1 cellular context compared by ENCODE assay signal in the genomic region with DNA sequence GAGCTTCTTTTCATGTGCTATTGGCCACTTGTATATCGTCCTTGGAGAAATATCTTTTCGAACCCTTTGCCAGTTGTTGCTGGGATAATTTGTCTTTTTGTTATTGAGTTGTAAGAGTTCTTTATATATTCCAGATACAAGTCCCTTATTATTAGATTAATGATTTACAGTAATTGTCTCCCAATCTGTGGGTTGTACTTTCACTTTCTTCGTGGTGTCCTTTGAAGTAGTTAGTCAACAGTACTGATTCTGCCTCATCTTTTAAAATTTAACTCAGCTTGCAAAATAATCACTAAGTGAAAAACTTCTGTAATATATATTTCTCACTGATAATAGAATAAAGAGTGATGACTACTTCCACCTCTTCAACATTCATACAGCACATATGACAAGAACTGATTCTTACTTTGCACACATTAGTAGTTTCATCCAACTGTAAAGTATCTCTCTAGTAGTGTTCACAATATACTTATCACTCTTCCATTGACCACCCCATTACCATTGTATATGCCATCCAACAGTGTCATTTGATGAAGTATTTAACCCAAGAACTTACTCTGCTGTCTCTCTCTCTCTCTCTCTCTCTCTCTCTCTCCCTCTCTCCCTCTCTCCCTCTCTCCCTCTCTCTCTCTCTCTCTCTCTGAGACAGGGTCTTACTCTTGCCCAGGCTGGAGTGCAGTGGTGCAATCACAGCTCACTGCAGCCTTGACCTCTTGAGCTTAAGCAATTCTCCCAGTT.
TF ChIP-seq lines count a peak whose summit lies in the region.

No MANE protein-coding gene starts in this region.

TF ChIP-seq in HepG2, 621 proteins besides CTCF, POLR2A, EP300 and RAD21 (continued from another document and continues in another):
- no peak for TF ChIP-seq ZNF138 (CRISPR knock-in tag; IDR thresholded peaks at IDR 0.05; ENCODE audit: low read depth)
- TF ChIP-seq, protein P1, sequence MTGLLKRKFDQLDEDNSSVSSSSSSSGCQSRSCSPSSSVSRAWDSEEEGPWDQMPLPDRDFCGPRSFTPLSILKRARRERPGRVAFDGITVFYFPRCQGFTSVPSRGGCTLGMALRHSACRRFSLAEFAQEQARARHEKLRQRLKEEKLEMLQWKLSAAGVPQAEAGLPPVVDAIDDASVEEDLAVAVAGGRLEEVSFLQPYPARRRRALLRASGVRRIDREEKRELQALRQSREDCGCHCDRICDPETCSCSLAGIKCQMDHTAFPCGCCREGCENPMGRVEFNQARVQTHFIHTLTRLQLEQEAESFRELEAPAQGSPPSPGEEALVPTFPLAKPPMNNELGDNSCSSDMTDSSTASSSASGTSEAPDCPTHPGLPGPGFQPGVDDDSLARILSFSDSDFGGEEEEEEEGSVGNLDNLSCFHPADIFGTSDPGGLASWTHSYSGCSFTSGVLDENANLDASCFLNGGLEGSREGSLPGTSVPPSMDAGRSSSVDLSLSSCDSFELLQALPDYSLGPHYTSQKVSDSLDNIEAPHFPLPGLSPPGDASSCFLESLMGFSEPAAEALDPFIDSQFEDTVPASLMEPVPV (CRISPR knock-in tag; IDR thresholded peaks at IDR 0.05), result no peak
- no peak for TF ChIP-seq NRL (CRISPR knock-in tag; IDR thresholded peaks at IDR 0.05; ENCODE audit: borderline replicate concordance)
- TF ChIP-seq ETV6 (CRISPR knock-in tag; conservative IDR thresholded peaks at IDR 0.05), result no peak
- TF ChIP-seq, protein P2, sequence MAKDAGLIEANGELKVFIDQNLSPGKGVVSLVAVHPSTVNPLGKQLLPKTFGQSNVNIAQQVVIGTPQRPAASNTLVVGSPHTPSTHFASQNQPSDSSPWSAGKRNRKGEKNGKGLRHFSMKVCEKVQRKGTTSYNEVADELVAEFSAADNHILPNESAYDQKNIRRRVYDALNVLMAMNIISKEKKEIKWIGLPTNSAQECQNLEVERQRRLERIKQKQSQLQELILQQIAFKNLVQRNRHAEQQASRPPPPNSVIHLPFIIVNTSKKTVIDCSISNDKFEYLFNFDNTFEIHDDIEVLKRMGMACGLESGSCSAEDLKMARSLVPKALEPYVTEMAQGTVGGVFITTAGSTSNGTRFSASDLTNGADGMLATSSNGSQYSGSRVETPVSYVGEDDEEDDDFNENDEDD (CRISPR knock-in tag; IDR thresholded peaks at IDR 0.05; ENCODE audit: borderline replicate concordance), result no peak
- TF ChIP-seq LCORL (IDR thresholded peaks at IDR 0.05), result no peak
- peak; percentile 71 for TF ChIP-seq LCORL (CRISPR knock-in tag; IDR thresholded peaks at IDR 0.05)
- TF ChIP-seq, protein P3, sequence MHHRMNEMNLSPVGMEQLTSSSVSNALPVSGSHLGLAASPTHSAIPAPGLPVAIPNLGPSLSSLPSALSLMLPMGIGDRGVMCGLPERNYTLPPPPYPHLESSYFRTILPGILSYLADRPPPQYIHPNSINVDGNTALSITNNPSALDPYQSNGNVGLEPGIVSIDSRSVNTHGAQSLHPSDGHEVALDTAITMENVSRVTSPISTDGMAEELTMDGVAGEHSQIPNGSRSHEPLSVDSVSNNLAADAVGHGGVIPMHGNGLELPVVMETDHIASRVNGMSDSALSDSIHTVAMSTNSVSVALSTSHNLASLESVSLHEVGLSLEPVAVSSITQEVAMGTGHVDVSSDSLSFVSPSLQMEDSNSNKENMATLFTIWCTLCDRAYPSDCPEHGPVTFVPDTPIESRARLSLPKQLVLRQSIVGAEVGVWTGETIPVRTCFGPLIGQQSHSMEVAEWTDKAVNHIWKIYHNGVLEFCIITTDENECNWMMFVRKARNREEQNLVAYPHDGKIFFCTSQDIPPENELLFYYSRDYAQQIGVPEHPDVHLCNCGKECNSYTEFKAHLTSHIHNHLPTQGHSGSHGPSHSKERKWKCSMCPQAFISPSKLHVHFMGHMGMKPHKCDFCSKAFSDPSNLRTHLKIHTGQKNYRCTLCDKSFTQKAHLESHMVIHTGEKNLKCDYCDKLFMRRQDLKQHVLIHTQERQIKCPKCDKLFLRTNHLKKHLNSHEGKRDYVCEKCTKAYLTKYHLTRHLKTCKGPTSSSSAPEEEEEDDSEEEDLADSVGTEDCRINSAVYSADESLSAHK (CRISPR knock-in tag; IDR thresholded peaks at IDR 0.05; ENCODE audit: borderline replicate concordance), result no peak
- TF ChIP-seq MYNN (CRISPR knock-in tag; IDR thresholded peaks at IDR 0.05; ENCODE audit: low read depth), result no peak
- TF ChIP-seq PHF5A (CRISPR knock-in tag; IDR thresholded peaks at IDR 0.05; ENCODE audit: low read depth, unreplicated experiment), result no peak
- TF ChIP-seq ZNF839 (CRISPR knock-in tag; IDR thresholded peaks at IDR 0.05; ENCODE audit: borderline replicate concordance), result no peak
- TF ChIP-seq NFRKB (IDR thresholded peaks at IDR 0.05), result no peak
- no peak for TF ChIP-seq NR3C1 (CRISPR knock-in tag; IDR thresholded peaks at IDR 0.05)
- TF ChIP-seq, protein P4, sequence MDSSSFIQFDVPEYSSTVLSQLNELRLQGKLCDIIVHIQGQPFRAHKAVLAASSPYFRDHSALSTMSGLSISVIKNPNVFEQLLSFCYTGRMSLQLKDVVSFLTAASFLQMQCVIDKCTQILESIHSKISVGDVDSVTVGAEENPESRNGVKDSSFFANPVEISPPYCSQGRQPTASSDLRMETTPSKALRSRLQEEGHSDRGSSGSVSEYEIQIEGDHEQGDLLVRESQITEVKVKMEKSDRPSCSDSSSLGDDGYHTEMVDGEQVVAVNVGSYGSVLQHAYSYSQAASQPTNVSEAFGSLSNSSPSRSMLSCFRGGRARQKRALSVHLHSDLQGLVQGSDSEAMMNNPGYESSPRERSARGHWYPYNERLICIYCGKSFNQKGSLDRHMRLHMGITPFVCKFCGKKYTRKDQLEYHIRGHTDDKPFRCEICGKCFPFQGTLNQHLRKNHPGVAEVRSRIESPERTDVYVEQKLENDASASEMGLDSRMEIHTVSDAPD (CRISPR knock-in tag; IDR thresholded peaks at IDR 0.05), result no peak
- no peak for TF ChIP-seq MXD4 (CRISPR knock-in tag; IDR thresholded peaks at IDR 0.05)
- TF ChIP-seq, protein P5, sequence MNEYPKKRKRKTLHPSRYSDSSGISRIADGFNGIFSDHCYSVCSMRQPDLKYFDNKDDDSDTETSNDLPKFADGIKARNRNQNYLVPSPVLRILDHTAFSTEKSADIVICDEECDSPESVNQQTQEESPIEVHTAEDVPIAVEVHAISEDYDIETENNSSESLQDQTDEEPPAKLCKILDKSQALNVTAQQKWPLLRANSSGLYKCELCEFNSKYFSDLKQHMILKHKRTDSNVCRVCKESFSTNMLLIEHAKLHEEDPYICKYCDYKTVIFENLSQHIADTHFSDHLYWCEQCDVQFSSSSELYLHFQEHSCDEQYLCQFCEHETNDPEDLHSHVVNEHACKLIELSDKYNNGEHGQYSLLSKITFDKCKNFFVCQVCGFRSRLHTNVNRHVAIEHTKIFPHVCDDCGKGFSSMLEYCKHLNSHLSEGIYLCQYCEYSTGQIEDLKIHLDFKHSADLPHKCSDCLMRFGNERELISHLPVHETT (CRISPR knock-in tag; conservative IDR thresholded peaks at IDR 0.05), result no peak
- TF ChIP-seq ZNF564 (CRISPR knock-in tag; IDR thresholded peaks at IDR 0.05), result no peak
- TF ChIP-seq NR1H2 (CRISPR knock-in tag; IDR thresholded peaks at IDR 0.05; ENCODE audit: borderline replicate concordance, low read depth), result no peak
- no peak for TF ChIP-seq ZNF569 (CRISPR knock-in tag; IDR thresholded peaks at IDR 0.05; ENCODE audit: borderline replicate concordance)
- TF ChIP-seq SIN3B (IDR thresholded peaks at IDR 0.05; ENCODE audit: low read length), result no peak
- TF ChIP-seq, protein P6, sequence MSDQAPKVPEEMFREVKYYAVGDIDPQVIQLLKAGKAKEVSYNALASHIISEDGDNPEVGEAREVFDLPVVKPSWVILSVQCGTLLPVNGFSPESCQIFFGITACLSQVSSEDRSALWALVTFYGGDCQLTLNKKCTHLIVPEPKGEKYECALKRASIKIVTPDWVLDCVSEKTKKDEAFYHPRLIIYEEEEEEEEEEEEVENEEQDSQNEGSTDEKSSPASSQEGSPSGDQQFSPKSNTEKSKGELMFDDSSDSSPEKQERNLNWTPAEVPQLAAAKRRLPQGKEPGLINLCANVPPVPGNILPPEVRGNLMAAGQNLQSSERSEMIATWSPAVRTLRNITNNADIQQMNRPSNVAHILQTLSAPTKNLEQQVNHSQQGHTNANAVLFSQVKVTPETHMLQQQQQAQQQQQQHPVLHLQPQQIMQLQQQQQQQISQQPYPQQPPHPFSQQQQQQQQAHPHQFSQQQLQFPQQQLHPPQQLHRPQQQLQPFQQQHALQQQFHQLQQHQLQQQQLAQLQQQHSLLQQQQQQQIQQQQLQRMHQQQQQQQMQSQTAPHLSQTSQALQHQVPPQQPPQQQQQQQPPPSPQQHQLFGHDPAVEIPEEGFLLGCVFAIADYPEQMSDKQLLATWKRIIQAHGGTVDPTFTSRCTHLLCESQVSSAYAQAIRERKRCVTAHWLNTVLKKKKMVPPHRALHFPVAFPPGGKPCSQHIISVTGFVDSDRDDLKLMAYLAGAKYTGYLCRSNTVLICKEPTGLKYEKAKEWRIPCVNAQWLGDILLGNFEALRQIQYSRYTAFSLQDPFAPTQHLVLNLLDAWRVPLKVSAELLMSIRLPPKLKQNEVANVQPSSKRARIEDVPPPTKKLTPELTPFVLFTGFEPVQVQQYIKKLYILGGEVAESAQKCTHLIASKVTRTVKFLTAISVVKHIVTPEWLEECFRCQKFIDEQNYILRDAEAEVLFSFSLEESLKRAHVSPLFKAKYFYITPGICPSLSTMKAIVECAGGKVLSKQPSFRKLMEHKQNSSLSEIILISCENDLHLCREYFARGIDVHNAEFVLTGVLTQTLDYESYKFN (CRISPR knock-in tag; conservative IDR thresholded peaks at IDR 0.05), result peak; percentile 79
- peak; percentile 60 for TF ChIP-seq HOXA3 (CRISPR knock-in tag; IDR thresholded peaks at IDR 0.05)
- TF ChIP-seq ZNF253 (CRISPR knock-in tag; IDR thresholded peaks at IDR 0.05; ENCODE audit: borderline replicate concordance), result no peak
- peak; percentile 96 for TF ChIP-seq ZMYM4 (CRISPR knock-in tag; IDR thresholded peaks at IDR 0.05)
- no peak for TF ChIP-seq ZC3H13 (CRISPR knock-in tag; IDR thresholded peaks at IDR 0.05)
- 0 out of 2 replicates have a peak, but pooled peaks have one; percentile 23 for TF ChIP-seq ZNF121 (CRISPR knock-in tag; IDR thresholded peaks at IDR 0.05)
- TF ChIP-seq ZNF761 (CRISPR knock-in tag; conservative IDR thresholded peaks at IDR 0.05), result no peak
- TF ChIP-seq EHMT2 (IDR thresholded peaks at IDR 0.05; ENCODE audit: borderline replicate concordance, low read depth, low read length), result peak; percentile 76
- no peak for TF ChIP-seq ZBTB1 (CRISPR knock-in tag; IDR thresholded peaks at IDR 0.05; ENCODE audit: borderline replicate concordance)
- TF ChIP-seq, protein P7, sequence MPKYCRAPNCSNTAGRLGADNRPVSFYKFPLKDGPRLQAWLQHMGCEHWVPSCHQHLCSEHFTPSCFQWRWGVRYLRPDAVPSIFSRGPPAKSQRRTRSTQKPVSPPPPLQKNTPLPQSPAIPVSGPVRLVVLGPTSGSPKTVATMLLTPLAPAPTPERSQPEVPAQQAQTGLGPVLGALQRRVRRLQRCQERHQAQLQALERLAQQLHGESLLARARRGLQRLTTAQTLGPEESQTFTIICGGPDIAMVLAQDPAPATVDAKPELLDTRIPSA (CRISPR knock-in tag; IDR thresholded peaks at IDR 0.05; ENCODE audit: borderline replicate concordance), result no peak
- no peak for TF ChIP-seq ZNF777 (CRISPR knock-in tag; IDR thresholded peaks at IDR 0.05)
- TF ChIP-seq, protein P8, sequence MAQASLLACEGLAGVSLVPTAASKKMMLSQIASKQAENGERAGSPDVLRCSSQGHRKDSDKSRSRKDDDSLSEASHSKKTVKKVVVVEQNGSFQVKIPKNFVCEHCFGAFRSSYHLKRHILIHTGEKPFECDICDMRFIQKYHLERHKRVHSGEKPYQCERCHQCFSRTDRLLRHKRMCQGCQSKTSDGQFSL (CRISPR knock-in tag; IDR thresholded peaks at IDR 0.05), result no peak
- TF ChIP-seq, protein P9, sequence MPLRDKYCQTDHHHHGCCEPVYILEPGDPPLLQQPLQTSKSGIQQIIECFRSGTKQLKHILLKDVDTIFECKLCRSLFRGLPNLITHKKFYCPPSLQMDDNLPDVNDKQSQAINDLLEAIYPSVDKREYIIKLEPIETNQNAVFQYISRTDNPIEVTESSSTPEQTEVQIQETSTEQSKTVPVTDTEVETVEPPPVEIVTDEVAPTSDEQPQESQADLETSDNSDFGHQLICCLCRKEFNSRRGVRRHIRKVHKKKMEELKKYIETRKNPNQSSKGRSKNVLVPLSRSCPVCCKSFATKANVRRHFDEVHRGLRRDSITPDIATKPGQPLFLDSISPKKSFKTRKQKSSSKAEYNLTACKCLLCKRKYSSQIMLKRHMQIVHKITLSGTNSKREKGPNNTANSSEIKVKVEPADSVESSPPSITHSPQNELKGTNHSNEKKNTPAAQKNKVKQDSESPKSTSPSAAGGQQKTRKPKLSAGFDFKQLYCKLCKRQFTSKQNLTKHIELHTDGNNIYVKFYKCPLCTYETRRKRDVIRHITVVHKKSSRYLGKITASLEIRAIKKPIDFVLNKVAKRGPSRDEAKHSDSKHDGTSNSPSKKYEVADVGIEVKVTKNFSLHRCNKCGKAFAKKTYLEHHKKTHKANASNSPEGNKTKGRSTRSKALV (CRISPR knock-in tag; IDR thresholded peaks at IDR 0.05), result no peak
- TF ChIP-seq HHEX (CRISPR knock-in tag; IDR thresholded peaks at IDR 0.05), result no peak
- TF ChIP-seq, protein P10, sequence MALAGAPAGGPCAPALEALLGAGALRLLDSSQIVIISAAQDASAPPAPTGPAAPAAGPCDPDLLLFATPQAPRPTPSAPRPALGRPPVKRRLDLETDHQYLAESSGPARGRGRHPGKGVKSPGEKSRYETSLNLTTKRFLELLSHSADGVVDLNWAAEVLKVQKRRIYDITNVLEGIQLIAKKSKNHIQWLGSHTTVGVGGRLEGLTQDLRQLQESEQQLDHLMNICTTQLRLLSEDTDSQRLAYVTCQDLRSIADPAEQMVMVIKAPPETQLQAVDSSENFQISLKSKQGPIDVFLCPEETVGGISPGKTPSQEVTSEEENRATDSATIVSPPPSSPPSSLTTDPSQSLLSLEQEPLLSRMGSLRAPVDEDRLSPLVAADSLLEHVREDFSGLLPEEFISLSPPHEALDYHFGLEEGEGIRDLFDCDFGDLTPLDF (CRISPR knock-in tag; IDR thresholded peaks at IDR 0.05), result no peak
- TF ChIP-seq ZNF841 (CRISPR knock-in tag; IDR thresholded peaks at IDR 0.05; ENCODE audit: borderline replicate concordance), result no peak
- no peak for TF ChIP-seq JUN (CRISPR knock-in tag; IDR thresholded peaks at IDR 0.05)
- TF ChIP-seq, protein P11, sequence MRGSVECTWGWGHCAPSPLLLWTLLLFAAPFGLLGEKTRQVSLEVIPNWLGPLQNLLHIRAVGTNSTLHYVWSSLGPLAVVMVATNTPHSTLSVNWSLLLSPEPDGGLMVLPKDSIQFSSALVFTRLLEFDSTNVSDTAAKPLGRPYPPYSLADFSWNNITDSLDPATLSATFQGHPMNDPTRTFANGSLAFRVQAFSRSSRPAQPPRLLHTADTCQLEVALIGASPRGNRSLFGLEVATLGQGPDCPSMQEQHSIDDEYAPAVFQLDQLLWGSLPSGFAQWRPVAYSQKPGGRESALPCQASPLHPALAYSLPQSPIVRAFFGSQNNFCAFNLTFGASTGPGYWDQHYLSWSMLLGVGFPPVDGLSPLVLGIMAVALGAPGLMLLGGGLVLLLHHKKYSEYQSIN (CRISPR knock-in tag; IDR thresholded peaks at IDR 0.05; ENCODE audit: borderline replicate concordance), result no peak
- no peak for TF ChIP-seq BRCA1 (CRISPR knock-in tag; IDR thresholded peaks at IDR 0.05)
- no peak for TF ChIP-seq NFYC (CRISPR knock-in tag; IDR thresholded peaks at IDR 0.05)
